Comparison of ENCODE assay signal across 11 cellular contexts in genomic region chr4:7045553-7045952, GRCh38. TPM values are rescaled to one million over a fixed set of nuclear protein-coding genes. Genes with fewer than 3 reads are reported as not detected.
DNase-seq lines count a peak whose midpoint lies in the region; ATAC-seq and TF ChIP-seq lines count a peak whose summit lies in the region.
"Had no signal": no experiment of that assay in that cellular context is flagged by ENCODE, and none has a peak within 500 bp of the region (broad histone marks: within the 10 kb centered on the region; RNA-seq: fewer than 3 reads in every experiment).

No MANE protein-coding gene starts in this region.

- ATAC-seq in activated T-helper 17 cell treated with anti-CD3 and anti-CD28 coated beads, Interleukin-2, amount 50 U/mL, for 72 hours (replicated peaks), result no peak
- no peak for ATAC-seq in lower lobe of right lung
- no peak for ATAC-seq in thoracic aorta (ENCODE audit: insufficient number of reproducible peaks, low FRiP score, low read depth)
- no peak for ATAC-seq in left cardiac atrium
- ATAC-seq: left ventricle myocardium superior, sciatic nerve had no signal

- intact Hi-C loops in activated naive CD4-positive, alpha-beta T cell treated with anti-CD3 and anti-CD28 coated beads for 36 hours (cut with micrococcal nuclease), result no loop called here
- intact Hi-C loops in lower lobe of right lung (cut with DNase I), result no loop called here
- intact Hi-C loops in left cardiac atrium (cut with DNase I), result loop anchor here in 1 of 2 donors (2.0 to 10.0 kb wide), 2 partner anchors 19 to 61 kb away; no protein-coding TSS in a partner anchor

- H3K9me3 ChIP-seq in lower lobe of right lung (no peaks in the 10 kb centered on the region), thoracic aorta (no peaks in the 10 kb centered on the region), HAP-1 (no peaks in the 10 kb centered on the region)

- TF ChIP-seq CTCF in lower lobe of right lung (IDR thresholded peaks at IDR 0.05) (no peak), thoracic aorta (IDR thresholded peaks at IDR 0.05) (no peak)

- H3K36me3 ChIP-seq in lower lobe of right lung (peaks cover 2% of the 10 kb centered on the region), thoracic aorta (no peaks in the 10 kb centered on the region), HAP-1 (replicated peaks) (peaks cover 11% of the 10 kb centered on the region)

- no peaks in the 10 kb centered on the region for H3K27me3 Mint-ChIP-seq in activated naive CD4-positive, alpha-beta T cell treated with anti-CD3 and anti-CD28 coated beads for 36 hours (ENCODE audit: low read depth)
- H3K27me3 Mint-ChIP-seq in activated T-helper 17 cell treated with anti-CD3 and anti-CD28 coated beads, Interleukin-2, amount 50 U/mL, for 72 hours, result no peaks in the 10 kb centered on the region

- H3K27ac Mint-ChIP-seq in activated naive CD4-positive, alpha-beta T cell treated with anti-CD3 and anti-CD28 coated beads for 36 hours, result peak overlapping the region; percentile 25
- peak overlapping the region; percentile 83 for H3K27ac Mint-ChIP-seq in activated T-helper 17 cell treated with anti-CD3 and anti-CD28 coated beads, Interleukin-2, amount 50 U/mL, for 72 hours

- peak overlapping the region; percentile 87 for H3K4me3 Mint-ChIP-seq in activated naive CD4-positive, alpha-beta T cell treated with anti-CD3 and anti-CD28 coated beads for 36 hours
- peak overlapping the region; percentile 89 for H3K4me3 Mint-ChIP-seq in activated T-helper 17 cell treated with anti-CD3 and anti-CD28 coated beads, Interleukin-2, amount 50 U/mL, for 72 hours

- no peak for DNase-seq in activated naive CD4-positive, alpha-beta T cell treated with anti-CD3 and anti-CD28 coated beads for 36 hours
- no peak for DNase-seq in activated naive CD4-positive, alpha-beta T cell treated with Interleukin-2 at 50 U/mL for 16 hours
- DNase-seq in lower lobe of right lung, result no peak
- DNase-seq in thoracic aorta (ENCODE audit: low spot score), result no peak
- DNase-seq in left cardiac atrium, result no peak
- DNase-seq in HAP-1 (ENCODE audit: low spot score in 2 of 2), result no peak
- DNase-seq in NCI-H2171 (lab: John Stamatoyannopoulos, UW), result no peak
- DNase-seq: left ventricle myocardium superior, NCI-H1930 had no signal

- peaks cover 56% of the 10 kb centered on the region for H3K4me1 Mint-ChIP-seq in activated naive CD4-positive, alpha-beta T cell treated with anti-CD3 and anti-CD28 coated beads for 36 hours (ENCODE audit: low read depth)
- H3K4me1 Mint-ChIP-seq in activated T-helper 17 cell treated with anti-CD3 and anti-CD28 coated beads, Interleukin-2, amount 50 U/mL, for 72 hours, result peaks cover 36% of the 10 kb centered on the region

- CTCF ChIA-PET in activated naive CD4-positive, alpha-beta T cell treated with anti-CD3 and anti-CD28 coated beads for 36 hours (lab: Charles Lee), result interaction anchor here (0.7 to 8.2 kb wide), 4 partner anchors 10 to 71 kb away, joined by 3 to 155 read pairs (median 8); partner anchors contain the start of gene GRPEL1

- H3K27ac ChIP-seq in lower lobe of right lung (no peak overlapping the region), thoracic aorta (no peak overlapping the region)

- H3K36me3 Mint-ChIP-seq in activated naive CD4-positive, alpha-beta T cell treated with anti-CD3 and anti-CD28 coated beads for 36 hours (ENCODE audit: low read depth), result no peaks in the 10 kb centered on the region
- H3K36me3 Mint-ChIP-seq in activated T-helper 17 cell treated with anti-CD3 and anti-CD28 coated beads, Interleukin-2, amount 50 U/mL, for 72 hours (ENCODE audit: low read depth), result peaks cover 4% of the 10 kb centered on the region

- H3K4me1 ChIP-seq in lower lobe of right lung (peaks cover 56% of the 10 kb centered on the region), thoracic aorta (ENCODE audit: control insufficient read depth in 1 of 2, low read depth in 2 of 2) (peaks cover 17 to 40% of the 10 kb centered on the region in 2 donors), HAP-1 (no peaks in the 10 kb centered on the region; the same call in none of the 2 replicates)

- H3K27me3 ChIP-seq in lower lobe of right lung (ENCODE audit: low read depth) (no peaks in the 10 kb centered on the region), thoracic aorta (replicated peaks; ENCODE audit: insufficient read depth) (no peaks in the 10 kb centered on the region), HAP-1 (ENCODE audit: low read depth) (no peaks in the 10 kb centered on the region)

- in situ Hi-C loops in HAP-1 (cut with MboI; ENCODE audit: low sequenced_read_pairs), result no loop called here

- H3K4me3 ChIP-seq in lower lobe of right lung, result peak overlapping the region; percentile 98
- peak overlapping the region; percentile 29 for H3K4me3 ChIP-seq in thoracic aorta
- no peak overlapping the region; the same call in 1 of the 2 replicates for H3K4me3 ChIP-seq in HAP-1

- H3K9me3 Mint-ChIP-seq in activated naive CD4-positive, alpha-beta T cell treated with anti-CD3 and anti-CD28 coated beads for 36 hours, result no peaks in the 10 kb centered on the region
- no peaks in the 10 kb centered on the region for H3K9me3 Mint-ChIP-seq in activated T-helper 17 cell treated with anti-CD3 and anti-CD28 coated beads, Interleukin-2, amount 50 U/mL, for 72 hours

RNA-seq across cellular contexts. Expression of gene TADA2B, which starts 2.4 kb away (rescaled TPM):
- 1 to 10 TPM; 8.2 to 9.9 TPM for total RNA-seq in activated naive CD4-positive, alpha-beta T cell treated with anti-CD3 and anti-CD28 coated beads for 36 hours
- 10 to 100 TPM in 1 of 2 donors, 1 to 10 TPM in 1; 8.5 to 13.0 TPM for total RNA-seq in activated T-helper 17 cell treated with anti-CD3 and anti-CD28 coated beads, Interleukin-2, amount 50 U/mL, for 72 hours
- total RNA-seq in lower lobe of right lung (20.2 TPM), thoracic aorta (10 to 100 TPM; 21.5 to 24.2 TPM), left cardiac atrium (10 to 100 TPM; 23.2 to 30.7 TPM)

RNA-seq across cellular contexts. Expression of gene GRPEL1, which starts 22.3 kb away (rescaled TPM):
- 10 to 100 TPM; 53.7 to 53.9 TPM for total RNA-seq in activated naive CD4-positive, alpha-beta T cell treated with anti-CD3 and anti-CD28 coated beads for 36 hours
- total RNA-seq in activated T-helper 17 cell treated with anti-CD3 and anti-CD28 coated beads, Interleukin-2, amount 50 U/mL, for 72 hours, result 10 to 100 TPM; 56.3 to 92.5 TPM
- total RNA-seq in lower lobe of right lung, result 25.7 TPM
- total RNA-seq in thoracic aorta, result 10 to 100 TPM; 26.7 to 40.1 TPM
- 10 to 100 TPM; 35.6 to 46.1 TPM for total RNA-seq in left cardiac atrium
